In the genomic region with DNA sequence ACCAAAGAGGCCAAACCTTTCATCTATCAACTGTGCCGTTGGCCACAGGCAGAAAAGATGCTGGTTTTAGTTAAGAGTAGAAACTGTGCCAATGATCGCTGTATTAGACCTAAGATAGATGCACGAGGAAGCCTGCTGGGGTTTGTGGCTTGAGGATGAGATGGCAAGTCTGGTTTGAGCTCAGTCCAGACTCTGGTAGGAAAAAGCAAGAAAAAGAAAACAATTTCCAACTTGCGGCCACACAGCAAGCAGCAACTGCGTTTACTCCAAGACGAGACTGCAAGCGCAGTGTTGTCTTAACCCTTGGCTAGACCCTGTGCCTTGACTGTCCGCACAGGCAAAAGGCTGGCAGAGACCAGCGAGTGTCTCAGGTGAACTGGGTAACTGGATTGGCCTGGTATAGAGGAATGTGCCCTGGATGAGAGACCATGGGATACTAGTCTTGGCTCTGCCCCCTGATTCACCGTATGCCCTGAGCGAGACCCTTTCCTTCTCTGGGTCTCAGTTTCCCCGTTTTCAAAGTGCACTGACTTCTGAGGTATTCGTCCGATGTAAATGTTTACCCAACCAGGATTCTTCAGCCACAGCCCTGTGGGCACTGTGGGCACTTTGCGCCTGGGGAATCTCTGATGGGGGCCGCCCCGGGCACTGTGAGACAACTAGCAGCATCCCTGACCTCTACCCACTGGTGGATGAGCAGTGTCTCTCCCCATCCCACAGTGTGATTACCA, we compare ENCODE assay signal across 15 cellular contexts.
"Had no signal": no experiment of that assay in that cellular context is flagged by ENCODE, and none has a peak within 500 bp of the region (broad histone marks: within the 10 kb centered on the region; RNA-seq: fewer than 3 reads in every experiment).

No MANE protein-coding gene starts in this region.

- H3K36me3 ChIP-seq: esophagus muscularis mucosa, gastroesophageal sphincter, neutrophil, suprapubic skin had no signal

- H3K9me3 ChIP-seq: esophagus muscularis mucosa, gastroesophageal sphincter, neutrophil, suprapubic skin had no signal

- H3K4me1 ChIP-seq: gastroesophageal sphincter, suprapubic skin had no signal

- H3K4me3 Mint-ChIP-seq: activated naive CD8-positive, alpha-beta T cell treated with anti-CD3 and anti-CD28 coated beads for 36 hours; activated T-cell treated with anti-CD3 and anti-CD28 coated beads, Interleukin-2, amount 50 U/mL, for 4 hours; T-cell had no signal

- H3K4me3 ChIP-seq: dorsolateral prefrontal cortex, esophagus muscularis mucosa, gastroesophageal sphincter, hepatocyte, suprapubic skin had no signal

- H3K27me3 ChIP-seq: esophagus muscularis mucosa, gastroesophageal sphincter, hepatocyte had no signal

- H3K36me3 Mint-ChIP-seq: activated naive CD8-positive, alpha-beta T cell treated with anti-CD3 and anti-CD28 coated beads for 36 hours; T-cell had no signal

- H3K4me1 Mint-ChIP-seq: activated naive CD8-positive, alpha-beta T cell treated with anti-CD3 and anti-CD28 coated beads for 36 hours; T-cell had no signal

- H3K27ac Mint-ChIP-seq: activated naive CD8-positive, alpha-beta T cell treated with anti-CD3 and anti-CD28 coated beads for 36 hours; progenitor cell of endocrine pancreas; T-cell had no signal

- H3K27ac ChIP-seq: dorsolateral prefrontal cortex, esophagus muscularis mucosa, gastroesophageal sphincter, hepatocyte, neutrophil, suprapubic skin had no signal

- DNase-seq: activated CD4-positive, alpha-beta T cell treated with anti-CD3 and anti-CD28 coated beads for 48 hours; activated gamma-delta T cell treated with Interleukin-2 at 50 U/mL for 16 hours; activated naive CD8-positive, alpha-beta T cell treated with anti-CD3 and anti-CD28 coated beads for 36 hours; activated T-cell treated with anti-CD3 and anti-CD28 coated beads, Interleukin-2, amount 50 U/mL, for 4 hours; midbrain; stimulated activated CD4-positive, alpha-beta T cell treated with anti-CD3 and anti-CD28 coated beads, Interleukin-2, amount 100 ng/mL, for 48 hours; stimulated activated naive CD4-positive, alpha-beta T cell treated with Interleukin-2 at 50 U/mL for 16 hours had no signal

- H3K9me3 Mint-ChIP-seq: activated naive CD8-positive, alpha-beta T cell treated with anti-CD3 and anti-CD28 coated beads for 36 hours; activated T-cell treated with anti-CD3 and anti-CD28 coated beads, Interleukin-2, amount 50 U/mL, for 4 hours; T-cell had no signal
